ENCODE assay signal across 8 cellular contexts in genomic region chr11:74726547-74727182, GRCh38. TPM values are rescaled to one million over a fixed set of nuclear protein-coding genes. Genes with fewer than 3 reads are reported as not detected.
DNase-seq lines count a peak whose midpoint lies in the region; ATAC-seq and TF ChIP-seq lines count a peak whose summit lies in the region.

No MANE protein-coding gene starts in this region.

- intact Hi-C loops in HCT116 (cut with micrococcal nuclease) = no loop called here

- H3K27me3 ChIP-seq in HCT116 (ENCODE audit: insufficient read depth, low read length) (peaks cover 8% of the 10 kb centered on the region), skeletal muscle tissue (ENCODE audit: control insufficient read depth in 3 of 3, insufficient read depth in 3 of 3, low read length in 3 of 3) (peaks cover 18 to 19% (median 18%) of the 10 kb centered on the region in 3 donors)

- H3K9me3 ChIP-seq in HCT116 (ENCODE audit: control insufficient read depth in 1 of 2, insufficient read depth in 1 of 2, low read depth in 1 of 2, low read length in 2 of 2) (no peaks in the 10 kb centered on the region), skeletal muscle tissue (ENCODE audit: control insufficient read depth in 3 of 3, low read length in 3 of 3) (no peaks in the 10 kb centered on the region)

- no peak overlapping the region for H3K4me3 ChIP-seq in HCT116 (replicated peaks in 1 of 2; ENCODE audit: low read depth in 1 of 2, low read length in 2 of 2)
- no peak overlapping the region for H3K4me3 ChIP-seq in astrocyte of the spinal cord (ENCODE audit: low read depth, low read length)
- peak overlapping the region in 1 of 3 donors; percentile 56 for H3K4me3 ChIP-seq in skeletal muscle tissue (ENCODE audit: low read length in 3 of 3)

- BruUV-seq in HCT116 (replicated peaks; lab: Mats Ljungman, UMichigan) = no TSS peak

- POLR2A ChIA-PET in HCT116 (lab: Charles Lee) = no interaction called here

- no peaks in the 10 kb centered on the region for H3K9me2 ChIP-seq in HCT116 (ENCODE audit: insufficient read depth)

- H3K4me2 ChIP-seq in HCT116 (ENCODE audit: low read length) = no peak overlapping the region

- H2AFZ ChIP-seq in HCT116 (ENCODE audit: low read depth, low read length, poor library complexity, severe bottlenecking) = no peak overlapping the region

- H3K36me3 ChIP-seq in HCT116 (ENCODE audit: control insufficient read depth in 1 of 2, insufficient read depth in 2 of 2, low read length in 2 of 2) (no peaks in the 10 kb centered on the region), skeletal muscle tissue (ENCODE audit: control insufficient read depth in 3 of 3, insufficient read depth in 3 of 3, low read length in 3 of 3) (no peaks in the 10 kb centered on the region)

- H3K4me1 ChIP-seq in HCT116 (ENCODE audit: control insufficient read depth in 1 of 2, insufficient read depth in 2 of 2, low read length in 2 of 2) (no peaks in the 10 kb centered on the region; a peak in 1 of 4 replicates), skeletal muscle tissue (ENCODE audit: control insufficient read depth in 3 of 3, insufficient read depth in 3 of 3, low read length in 3 of 3) (peaks cover 13 to 21% (median 19%) of the 10 kb centered on the region in 3 donors)

- H3K27ac ChIP-seq in HCT116 (ENCODE audit: low read depth, low read length) (no peak overlapping the region), skeletal muscle tissue (ENCODE audit: low read depth, low read length) (no peak overlapping the region)

- peak; percentile 82 for TF ChIP-seq RAD21 in HCT116 (IDR thresholded peaks at IDR 0.05; ENCODE audit: low read depth)

- CTCF ChIA-PET in HCT116 (lab: Charles Lee) = interaction anchor here (0.6 to 4.8 kb wide), 10 partner anchors 10 to 522 kb away, joined by 3 to 41 read pairs (median 6); no protein-coding TSS in a partner anchor

- H3K9ac ChIP-seq in HCT116 (ENCODE audit: low read length) (no peak overlapping the region), skeletal muscle tissue (ENCODE audit: low read depth in 1 of 3, low read length in 3 of 3) (peak overlapping the region in 2 of 3 donors; percentile 25 to 30)

- in situ Hi-C loops in astrocyte of the spinal cord (cut with HindIII; ENCODE audit: low sequenced_read_pairs) = no loop called here

- TF ChIP-seq CTCF in HCT116 (IDR thresholded peaks at IDR 0.05 in 2 of 3, conservative IDR thresholded peaks at IDR 0.05 in 1 of 3; ENCODE audit: borderline replicate concordance in 1 of 3, insufficient read depth in 1 of 3, low read depth in 2 of 3, low read length in 2 of 3) (peak; percentile 86 to 97 (median 89)), astrocyte of the spinal cord (IDR thresholded peaks at IDR 0.05; ENCODE audit: low read depth, low read length) (peak; percentile 99)

- peak; percentile 100 for ATAC-seq in HCT116
- ATAC-seq in HG02840 (IDR thresholded peaks at IDR 0.05; ENCODE audit: low FRiP score, unreplicated experiment) = no peak

- DNase-seq in GDM1 (lab: John Stamatoyannopoulos, UW) = peak; percentile 6
- peak; percentile 54 for DNase-seq in HCT116 (ENCODE audit: low read depth, low spot score)
- peak; percentile 32 for DNase-seq in NCI-H1694 (lab: John Stamatoyannopoulos, UW)
- peak; percentile 23 for DNase-seq in T-helper 22 cell (ENCODE audit: low read depth)
- DNase-seq in astrocyte of the spinal cord (ENCODE audit: low read depth, low spot score) = peak; percentile 70
- DNase-seq in hypothalamus (lab: John Stamatoyannopoulos, UW) = peak in 46 of 51 donors; percentile 6 to 79 (median 50)

- RAD21 ChIA-PET in HCT116 (lab: Charles Lee; ENCODE audit: low non-redundant PET in 1 of 2, low total read pairs in 2 of 2, uncharacterized antibody in 2 of 2, unreplicated experiment in 2 of 2) = interaction anchor here in 1 of 2 experiments (2.9 kb wide), 1 partner anchor 25 kb away, joined by 14 read pairs; no protein-coding TSS in a partner anchor

- no peaks in the 10 kb centered on the region for H3K79me2 ChIP-seq in HCT116 (ENCODE audit: insufficient read depth, low read length)

- H4K20me1 ChIP-seq in HCT116 (ENCODE audit: insufficient read depth) = no peaks in the 10 kb centered on the region

- TF ChIP-seq POLR2A in HCT116 (IDR thresholded peaks at IDR 0.05; ENCODE audit: borderline replicate concordance, extremely low read depth, insufficient read depth, insufficient read length) = no peak

TF ChIP-seq in HCT116, 20 proteins besides CTCF, POLR2A, EP300 and RAD21:
- no peak for TF ChIP-seq SRF (IDR thresholded peaks at IDR 0.05; ENCODE audit: low read depth)
- TF ChIP-seq EGR1 (IDR thresholded peaks at IDR 0.05; ENCODE audit: low read depth) = no peak
- no peak for TF ChIP-seq FOSL1 (IDR thresholded peaks at IDR 0.05; ENCODE audit: low read depth)
- TF ChIP-seq REST (IDR thresholded peaks at IDR 0.05; ENCODE audit: low read depth) = no peak
- TF ChIP-seq MAX (IDR thresholded peaks at IDR 0.05) = no peak
- TF ChIP-seq ATF3 (IDR thresholded peaks at IDR 0.05) = no peak
- no peak for TF ChIP-seq YY1 (IDR thresholded peaks at IDR 0.05; ENCODE audit: extremely low read depth, insufficient replicate concordance, low read depth, low read length)
- TF ChIP-seq JUND (IDR thresholded peaks at IDR 0.05) = no peak
- no peak for TF ChIP-seq ZFX (IDR thresholded peaks at IDR 0.05)
- no peak for TF ChIP-seq SP1 (IDR thresholded peaks at IDR 0.05; ENCODE audit: low read depth)
- TF ChIP-seq ELF1 (IDR thresholded peaks at IDR 0.05; ENCODE audit: borderline replicate concordance, low read depth) = no peak
- TF ChIP-seq EZH2phosphoT487 (IDR thresholded peaks at IDR 0.05; ENCODE audit: borderline replicate concordance) = no peak
- TF ChIP-seq EZH2 (IDR thresholded peaks at IDR 0.05) = no peak

RNA-seq across cellular contexts. Expression of gene CHRDL2, which starts 4.6 kb away (rescaled TPM):
- total RNA-seq in HCT116 (2021; ENCODE audit: unreplicated experiment) (not detected), skeletal muscle tissue (0.52 TPM)
- 0.25 TPM in 1 of 2 replicates, not detected in the other for polyA plus RNA-seq in HCT116 (2012)

RNA-seq across cellular contexts. Expression of gene RNF169, which starts 22.0 kb away (rescaled TPM):
- total RNA-seq in HCT116 (2021; ENCODE audit: unreplicated experiment) = 22.5 TPM
- polyA plus RNA-seq in HCT116 (2012) = 6.7 and 8.4 TPM in 2 replicates
- 18.3 TPM for total RNA-seq in skeletal muscle tissue

Comparison
In these comparisons a context has a peak if more than half of its experiments do, and no peak if none do; other contexts are left out.
1. DNase-seq: peak in every context shown above with its lines; median percentile 70 in astrocyte of the spinal cord; 54 in HCT116; 50 in hypothalamus; 32 in NCI-H1694; 23 in T-helper 22 cell; 6 in GDM1.